Comparison of ENCODE assay signal across 8 cellular contexts in genomic region chr4:140049024-140049923, GRCh38.
DNase-seq lines count a peak whose midpoint lies in the region; ATAC-seq and TF ChIP-seq lines count a peak whose summit lies in the region.

No MANE protein-coding gene starts in this region.

- H2AFZ ChIP-seq in neuronal stem cell (ENCODE audit: low read length): peak overlapping the region; percentile 60

- no peak overlapping the region for H2BK120ac ChIP-seq in neuronal stem cell (ENCODE audit: low read depth, low read length)

- TF ChIP-seq POLR2A in vagina (IDR thresholded peaks at IDR 0.05): no peak

- H3K27me3 ChIP-seq in neuronal stem cell (ENCODE audit: control insufficient read depth in 3 of 3, insufficient read depth in 3 of 3, low read depth in 1 of 3, low read length in 3 of 3) (no peaks in the 10 kb centered on the region), vagina (no peaks in the 10 kb centered on the region)

- TF ChIP-seq CTCF in glutamatergic neuron (IDR thresholded peaks at IDR 0.05; ENCODE audit: partially characterized antibody, unreplicated experiment) (no peak), vagina (IDR thresholded peaks at IDR 0.05) (peak in 1 of 3 experiments; percentile 24)

- intact Hi-C loops in vagina (cut with DNase I): loop anchor here (10.0 kb wide), 1 partner anchor 106 kb away; the partner anchor contains the start of gene MAML3

- WGBS in neuronal stem cell (ENCODE audit: extremely low coverage in 2 of 2, insufficient read length in 2 of 2, insufficient replicate concordance in 1 of 2), 2 donors: no CpG with 5 or more reads among the region's 14 CpGs

- DNase-seq in GF-D8 (lab: John Stamatoyannopoulos, UW) (peak; percentile 35), OCI-M1 (lab: John Stamatoyannopoulos, UW) (peak; percentile 88), glutamatergic neuron (peak; percentile 64), neuronal stem cell (ENCODE audit: low spot score) (peak; percentile 57), vagina (ENCODE audit: extremely low spot score in 2 of 2) (no peak)

- H3K4me3 Mint-ChIP-seq in IgD-negative memory B cell: peak overlapping the region; percentile 1 to 89 (median 74)
- H3K4me3 Mint-ChIP-seq in activated naive CD8-positive, alpha-beta T cell: peak overlapping the region; percentile 87
- H3K4me3 Mint-ChIP-seq in glutamatergic neuron (ENCODE audit: unreplicated experiment): peak overlapping the region; percentile 83

- H3K4me1 ChIP-seq in neuronal stem cell (ENCODE audit: control insufficient read depth in 2 of 2, insufficient read depth in 1 of 2, low read depth in 1 of 2, low read length in 2 of 2) (peaks cover 30 to 46% of the 10 kb centered on the region in 2 donors), vagina (peaks cover 36% of the 10 kb centered on the region)

- no peaks in the 10 kb centered on the region for H3K9me3 ChIP-seq in neuronal stem cell (replicated peaks in 1 of 2; ENCODE audit: control insufficient read depth in 2 of 2, insufficient read depth in 1 of 2, low read depth in 1 of 2, low read length in 2 of 2)
- H3K9me3 ChIP-seq in vagina: no peaks in the 10 kb centered on the region

- no peaks in the 10 kb centered on the region for H3K79me1 ChIP-seq in neuronal stem cell (ENCODE audit: low read depth, low read length)

- H3K4me1 Mint-ChIP-seq in IgD-negative memory B cell (peaks cover 11 to 19% (median 16%) of the 10 kb centered on the region in 3 donors), glutamatergic neuron (ENCODE audit: low read depth, unreplicated experiment) (peaks cover 73% of the 10 kb centered on the region)
- H3K4me1 Mint-ChIP-seq in activated naive CD8-positive, alpha-beta T cell (ENCODE audit: low read depth): peaks cover 59% of the 10 kb centered on the region

- H2AK5ac ChIP-seq in neuronal stem cell (ENCODE audit: low read depth, low read length): no peak overlapping the region

- no peak overlapping the region for H3K23ac ChIP-seq in neuronal stem cell (ENCODE audit: low read depth, low read length, poor library complexity)

- H2BK5ac ChIP-seq in neuronal stem cell (ENCODE audit: low read length): no peak overlapping the region

- H3K36me3 ChIP-seq in neuronal stem cell (replicated peaks in 1 of 2; ENCODE audit: control insufficient read depth in 2 of 2, insufficient read depth in 2 of 2, low read length in 2 of 2) (no peaks in the 10 kb centered on the region), vagina (no peaks in the 10 kb centered on the region)

- H2BK15ac ChIP-seq in neuronal stem cell (ENCODE audit: low read length): no peak overlapping the region

- no peak overlapping the region for H3K9ac ChIP-seq in neuronal stem cell (ENCODE audit: low read depth, low read length, poor library complexity)

- H3K27ac ChIP-seq in neuronal stem cell (replicated peaks; ENCODE audit: low read length) (peak overlapping the region; percentile 79), vagina (peak overlapping the region; percentile 67)

- H2BK12ac ChIP-seq in neuronal stem cell (ENCODE audit: low read length): no peak overlapping the region

- H3K4me2 ChIP-seq in neuronal stem cell (ENCODE audit: insufficient read depth, low read length, poor library complexity, severe bottlenecking): peak overlapping the region; percentile 47

- no peak overlapping the region for H3K14ac ChIP-seq in neuronal stem cell (ENCODE audit: low read length)

- peak overlapping the region in 2 of 3 donors; percentile 7 to 72 for H3K27ac Mint-ChIP-seq in IgD-negative memory B cell
- H3K27ac Mint-ChIP-seq in activated naive CD8-positive, alpha-beta T cell: peak overlapping the region; percentile 89
- H3K27ac Mint-ChIP-seq in glutamatergic neuron (ENCODE audit: unreplicated experiment): peak overlapping the region; percentile 99

- H3K36me3 Mint-ChIP-seq in IgD-negative memory B cell (no peaks in the 10 kb centered on the region), glutamatergic neuron (ENCODE audit: unreplicated experiment) (no peaks in the 10 kb centered on the region)
- H3K36me3 Mint-ChIP-seq in activated naive CD8-positive, alpha-beta T cell: no peaks in the 10 kb centered on the region

- peak overlapping the region; percentile 31 for H3K18ac ChIP-seq in neuronal stem cell (ENCODE audit: low read length)

- H3K4me3 ChIP-seq in neuronal stem cell (ENCODE audit: low read length in 2 of 2) (peak overlapping the region in 1 of 2 donors; percentile 28), vagina (peak overlapping the region; percentile 33 to 48)

- peaks cover 31% of the 10 kb centered on the region for H3K27me3 Mint-ChIP-seq in IgD-negative memory B cell
- no peaks in the 10 kb centered on the region for H3K27me3 Mint-ChIP-seq in activated naive CD8-positive, alpha-beta T cell
- peaks cover 14% of the 10 kb centered on the region for H3K27me3 Mint-ChIP-seq in glutamatergic neuron (ENCODE audit: unreplicated experiment)

- H4K8ac ChIP-seq in neuronal stem cell (ENCODE audit: low read depth, low read length): no peak overlapping the region

- no peak overlapping the region for H4K91ac ChIP-seq in neuronal stem cell (ENCODE audit: low read depth, low read length, poor library complexity)

- H3K4ac ChIP-seq in neuronal stem cell (ENCODE audit: low read length): no peak overlapping the region

- no peak for ATAC-seq in GM19455 (IDR thresholded peaks at IDR 0.05; ENCODE audit: unreplicated experiment)

- no peaks in the 10 kb centered on the region for H3K9me3 Mint-ChIP-seq in IgD-negative memory B cell
- H3K9me3 Mint-ChIP-seq in activated naive CD8-positive, alpha-beta T cell (ENCODE audit: low read depth): no peaks in the 10 kb centered on the region
- H3K9me3 Mint-ChIP-seq in glutamatergic neuron (ENCODE audit: unreplicated experiment): peaks cover 21% of the 10 kb centered on the region

Comparison
In these comparisons a context has a peak if more than half of its experiments do, and no peak if none do; other contexts are left out.
1. DNase-seq: peak in GF-D8 (single experiment), OCI-M1 (single experiment), glutamatergic neuron (single experiment) and neuronal stem cell (single experiment); none in vagina (0 of 2).
2. H3K27ac Mint-ChIP-seq: peak in every context shown above with its lines; median percentile 99 in glutamatergic neuron; 89 in activated naive CD8-positive, alpha-beta T cell; 40 in IgD-negative memory B cell.
3. Peak in every context shown above with its lines, with median percentiles within 50 percentile points of each other: H3K4me3 Mint-ChIP-seq.